8 cellular contexts compared by ENCODE assay signal in genomic region chr10:92880233-92880861, GRCh38. TPM values are rescaled to one million over a fixed set of nuclear protein-coding genes. Genes with fewer than 3 reads are reported as not detected.
DNase-seq lines count a peak whose midpoint lies in the region; ATAC-seq, FAIRE-seq and TF ChIP-seq lines count a peak whose summit lies in the region.

No MANE protein-coding gene starts in this region.

- H3K9me3 ChIP-seq in DOHH2 (ENCODE audit: control insufficient read depth, insufficient read depth, low read length) (no peaks in the 10 kb centered on the region), SJCRH30 (replicated peaks) (no peaks in the 10 kb centered on the region), pancreas (no peaks in the 10 kb centered on the region)

- H3K4me2 ChIP-seq in DOHH2 (ENCODE audit: low read length): no peak overlapping the region

- DNase-seq in LNCaP clone FGC (ENCODE audit: low read depth) (no peak), SJCRH30 (peak; percentile 15 to 63), fibroblast of the aortic adventitia (ENCODE audit: low read depth) (peak; percentile 82), pancreas (no peak), posterior cingulate gyrus (no peak)

- WGBS in pancreas, 2 donors: 25 to 32% methylated on average over 4 of the region's 4 CpGs

- H3K36me3 ChIP-seq in DOHH2 (ENCODE audit: control insufficient read depth, low read length) (no peaks in the 10 kb centered on the region), SJCRH30 (no peaks in the 10 kb centered on the region), pancreas (no peaks in the 10 kb centered on the region)

- no peaks in the 10 kb centered on the region for H3F3A ChIP-seq in DOHH2 (ENCODE audit: control insufficient read depth, insufficient read depth)

- H3K9me2 ChIP-seq in DOHH2 (replicated peaks; ENCODE audit: control insufficient read depth, low read length): no peaks in the 10 kb centered on the region

- H3K79me2 ChIP-seq in DOHH2 (ENCODE audit: control insufficient read depth, low read length): peaks cover 5% of the 10 kb centered on the region; the same call in 1 of the 2 replicates

- no peaks in the 10 kb centered on the region for H3K27me3 ChIP-seq in DOHH2 (ENCODE audit: control insufficient read depth, low read length)
- no peaks in the 10 kb centered on the region for H3K27me3 ChIP-seq in SJCRH30
- no peaks in the 10 kb centered on the region for H3K27me3 ChIP-seq in pancreas

- peak; percentile 81 for FAIRE-seq in pancreas (lab: Jason Lieb, UNC)

- H3K27ac ChIP-seq in DOHH2 (ENCODE audit: low read depth, low read length): no peak overlapping the region
- H3K27ac ChIP-seq in SJCRH30: no peak overlapping the region
- no peak overlapping the region for H3K27ac ChIP-seq in pancreas

- H3K4me1 ChIP-seq in DOHH2 (ENCODE audit: control insufficient read depth, low read length) (no peaks in the 10 kb centered on the region), SJCRH30 (no peaks in the 10 kb centered on the region), pancreas (peaks cover 3 to 6% (median 4%) of the 10 kb centered on the region in 3 donors)

- intact Hi-C loops in pancreas (cut with DNase I): no loop called here
- intact Hi-C loops in posterior cingulate gyrus (cut with DNase I): loop anchor here (1.0 to 2.0 kb wide), 2 partner anchors 37 to 364 kb away; no protein-coding TSS in a partner anchor

- no peak overlapping the region for H3K4me3 ChIP-seq in DOHH2 (ENCODE audit: low read length)
- no peak overlapping the region for H3K4me3 ChIP-seq in LNCaP clone FGC (ENCODE audit: low read depth, low read length)
- H3K4me3 ChIP-seq in SJCRH30: no peak overlapping the region
- H3K4me3 ChIP-seq in fibroblast of the aortic adventitia (ENCODE audit: low read depth, low read length): no peak overlapping the region
- no peak overlapping the region for H3K4me3 ChIP-seq in pancreas

- H4K20me1 ChIP-seq in DOHH2 (ENCODE audit: control insufficient read depth, insufficient read depth, low read depth, low read length): no peaks in the 10 kb centered on the region

- ATAC-seq in pancreas (peak; percentile 71 to 85 (median 82)), GM18498 (IDR thresholded peaks at IDR 0.05; ENCODE audit: unreplicated experiment) (no peak), GM18861 (IDR thresholded peaks at IDR 0.05; ENCODE audit: unreplicated experiment) (no peak)

- TF ChIP-seq CTCF in DOHH2 (IDR thresholded peaks at IDR 0.05; ENCODE audit: low read depth, low read length, poor library complexity, severe bottlenecking) (peak; percentile 62), LNCaP clone FGC (IDR thresholded peaks at IDR 0.05; ENCODE audit: control insufficient read depth, extremely low read depth, insufficient read depth) (peak; percentile 47), fibroblast of the aortic adventitia (IDR thresholded peaks at IDR 0.05; ENCODE audit: insufficient read depth, low read length) (peak; percentile 55), pancreas (IDR thresholded peaks at IDR 0.05) (peak in 1 of 4 donors; percentile 27)

RNA-seq across cellular contexts. Expression of gene EXOC6, which starts 32.0 kb away (rescaled TPM):
- total RNA-seq in SJCRH30 (2014; rRNA removed; shearing (Covaris generic)): 5.9 and 8.0 TPM in 2 replicates
- total RNA-seq in fibroblast of the aortic adventitia (ENCODE audit: low replicate concordance): 1.1 and 16.5 TPM in 2 replicates
- total RNA-seq in pancreas: 10 to 100 TPM in 1 of 6 donors, 1 to 10 TPM in 5; 4.2 to 10.3 (median 7.7) TPM
- polyA plus RNA-seq in pancreas: 1 to 10 TPM; 5.0 to 7.2 TPM

Comparison
In these comparisons a context has a peak if more than half of its experiments do, and no peak if none do; other contexts are left out.
1. DNase-seq: peak in SJCRH30 (2 of 2) and fibroblast of the aortic adventitia (single experiment); none in LNCaP clone FGC (single experiment), pancreas (0 of 6) and posterior cingulate gyrus (0 of 10).
2. ATAC-seq: peak in pancreas (4 of 4); none in GM18498 (single experiment) and GM18861 (single experiment).